ENCODE assay signal across 24 cellular contexts in the genomic region with DNA sequence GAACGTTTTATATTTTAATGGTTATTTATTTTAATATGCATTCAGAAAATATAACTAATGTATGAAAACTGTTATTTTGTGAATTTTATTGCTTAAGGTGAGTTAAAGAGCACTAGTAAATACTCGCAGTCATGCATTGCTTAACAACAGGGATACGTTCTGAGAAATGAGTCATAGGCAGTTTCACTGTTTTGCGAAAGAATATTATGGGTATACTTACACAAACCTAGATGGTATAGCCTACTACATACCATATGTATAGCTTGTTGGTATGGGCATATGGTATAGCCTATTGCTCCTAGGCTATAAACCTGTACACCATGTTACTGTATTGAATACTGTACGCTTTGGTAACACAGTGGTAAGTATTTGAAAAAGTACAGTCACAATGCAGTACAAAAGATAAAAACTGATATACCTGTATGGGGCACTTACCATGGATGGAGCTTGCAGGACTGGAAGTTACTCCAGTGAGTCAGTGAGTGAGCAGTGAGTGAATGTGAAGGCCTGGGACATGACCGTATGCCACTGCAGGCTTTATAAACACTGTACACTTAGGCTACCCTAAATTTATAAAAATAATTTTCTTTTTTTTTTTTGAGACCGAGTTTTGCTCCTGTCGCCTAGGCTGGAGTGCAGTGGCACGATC. TPM values are rescaled to one million over a fixed set of nuclear protein-coding genes. Genes with fewer than 3 reads are reported as not detected.
DNase-seq lines count a peak whose midpoint lies in the region; ATAC-seq and TF ChIP-seq lines count a peak whose summit lies in the region.
"Had no signal": no experiment of that assay in that cellular context is flagged by ENCODE, and none has a peak within 500 bp of the region (broad histone marks: within the 10 kb centered on the region; RNA-seq: fewer than 3 reads in every experiment).

No MANE protein-coding gene starts in this region.

- H3K4me1 Mint-ChIP-seq in activated T-cell treated with anti-CD3 and anti-CD28 coated beads, Interleukin-2, amount 50 U/mL, for 4 hours (ENCODE audit: low read depth), result no peaks in the 10 kb centered on the region
- H3K4me1 Mint-ChIP-seq in activated T-cell treated with anti-CD3 and anti-CD28 coated beads, Interleukin-2, amount 50 U/mL, for 24 hours (ENCODE audit: low read depth), result peaks cover 5% of the 10 kb centered on the region
- H3K4me1 Mint-ChIP-seq in stimulated activated effector memory CD8-positive, alpha-beta T cell treated with anti-CD3 and anti-CD28 coated beads, Interleukin-12 subunit alpha, Interleukin-12 subunit beta, amount 100 ng/mL, for 72 hours, result peaks cover 3% of the 10 kb centered on the region
- peaks cover 4% of the 10 kb centered on the region for H3K4me1 Mint-ChIP-seq in activated CD4-positive, alpha-beta memory T cell treated with anti-CD3 and anti-CD28 coated beads for 36 hours (ENCODE audit: low read depth)

- POLR2A ChIA-PET in activated CD4-positive, alpha-beta memory T cell treated with anti-CD3 and anti-CD28 coated beads for 36 hours (lab: Charles Lee), result no interaction called here

- peak; percentile 28 to 40 for ATAC-seq in activated T-cell treated with anti-CD3 and anti-CD28 coated beads, Interleukin-2, amount 50 U/mL, for 4 hours
- peak; percentile 37 for ATAC-seq in stimulated activated effector memory CD8-positive, alpha-beta T cell treated with anti-CD3 and anti-CD28 coated beads, Interleukin-12 subunit alpha, Interleukin-12 subunit beta, amount 100 ng/mL, for 72 hours
- no peak for ATAC-seq in GM18517 (IDR thresholded peaks at IDR 0.05; ENCODE audit: unreplicated experiment)
- ATAC-seq: A549, lower lobe of right lung, Panc1 had no signal

- no peaks in the 10 kb centered on the region for H3K27me3 Mint-ChIP-seq in activated T-cell treated with anti-CD3 and anti-CD28 coated beads, Interleukin-2, amount 50 U/mL, for 4 hours (ENCODE audit: low read depth)
- no peaks in the 10 kb centered on the region for H3K27me3 Mint-ChIP-seq in activated T-cell treated with anti-CD3 and anti-CD28 coated beads, Interleukin-2, amount 50 U/mL, for 24 hours
- H3K27me3 Mint-ChIP-seq in activated CD4-positive, alpha-beta memory T cell treated with anti-CD3 and anti-CD28 coated beads for 36 hours, result no peaks in the 10 kb centered on the region

- TF ChIP-seq CTCF in choroid plexus epithelial cell (conservative IDR thresholded peaks at IDR 0.05; ENCODE audit: low read depth, low read length), result no peak

- no peak overlapping the region for H3K4me3 ChIP-seq in choroid plexus epithelial cell (ENCODE audit: low read depth, low read length)
- H3K4me3 ChIP-seq: A549; BLaER1 treated with 17β-estradiol and CSF1 and Interleukin-3, amounts not matched to agents 10 nM and 100 nM; lower lobe of right lung; SK-N-MC had no signal

- H3K36me3 Mint-ChIP-seq in activated T-cell treated with anti-CD3 and anti-CD28 coated beads, Interleukin-2, amount 50 U/mL, for 4 hours (ENCODE audit: insufficient read depth), result peaks cover 40% of the 10 kb centered on the region
- peaks cover 72% of the 10 kb centered on the region for H3K36me3 Mint-ChIP-seq in activated T-cell treated with anti-CD3 and anti-CD28 coated beads, Interleukin-2, amount 50 U/mL, for 24 hours (ENCODE audit: low read depth)
- H3K36me3 Mint-ChIP-seq in stimulated activated effector memory CD8-positive, alpha-beta T cell treated with anti-CD3 and anti-CD28 coated beads, Interleukin-12 subunit alpha, Interleukin-12 subunit beta, amount 100 ng/mL, for 72 hours, result peaks cover 77% of the 10 kb centered on the region
- H3K36me3 Mint-ChIP-seq in activated CD4-positive, alpha-beta memory T cell treated with anti-CD3 and anti-CD28 coated beads for 36 hours, result peaks cover 21% of the 10 kb centered on the region

- H3K9me3 Mint-ChIP-seq in activated T-cell treated with anti-CD3 and anti-CD28 coated beads, Interleukin-2, amount 50 U/mL, for 4 hours, result no peaks in the 10 kb centered on the region
- no peaks in the 10 kb centered on the region for H3K9me3 Mint-ChIP-seq in activated T-cell treated with anti-CD3 and anti-CD28 coated beads, Interleukin-2, amount 50 U/mL, for 24 hours
- no peaks in the 10 kb centered on the region for H3K9me3 Mint-ChIP-seq in stimulated activated effector memory CD8-positive, alpha-beta T cell treated with anti-CD3 and anti-CD28 coated beads, Interleukin-12 subunit alpha, Interleukin-12 subunit beta, amount 100 ng/mL, for 72 hours
- no peaks in the 10 kb centered on the region for H3K9me3 Mint-ChIP-seq in activated CD4-positive, alpha-beta memory T cell treated with anti-CD3 and anti-CD28 coated beads for 36 hours

- DNase-seq in activated T-cell treated with anti-CD3 and anti-CD28 coated beads, Interleukin-2, amount 50 U/mL, for 4 hours, result no peak
- no peak for DNase-seq in activated T-cell treated with anti-CD3 and anti-CD28 coated beads, Interleukin-2, amount 50 U/mL, for 24 hours
- DNase-seq in MV-4-11 (lab: John Stamatoyannopoulos, UW), result peak; percentile 61
- peak; percentile 59 for DNase-seq in choroid plexus epithelial cell (ENCODE audit: low read depth)
- DNase-seq in stimulated activated effector memory CD8-positive, alpha-beta T cell treated with anti-CD3 and anti-CD28 coated beads, Interleukin-12 subunit alpha, Interleukin-12 subunit beta, amount 100 ng/mL, for 72 hours (ENCODE audit: low spot score in 2 of 2), result no peak
- no peak for DNase-seq in activated CD4-positive, alpha-beta memory T cell treated with anti-CD3 and anti-CD28 coated beads for 36 hours
- no peak for DNase-seq in NCI-H1092 treated with DMSO at 0.1 percent for 48 hours (lab: John Stamatoyannopoulos, UW)
- DNase-seq: brain microvascular endothelial cell; cortex of kidney; foreskin melanocyte; hippocampal formation; kidney; lower lobe of right lung; MM.1S; NCI-H187 treated with DMSO at 0.1 percent for 48 hours; NCI-H2227 treated with DMSO at 0.1 percent for 48 hours; NCI-H748 treated with DMSO at 0.1 percent for 48 hours; nucleus accumbens; stimulated activated CD8-positive, alpha-beta memory T cell treated with anti-CD3 and anti-CD28 coated beads, Interleukin-4, amount 100 ng/mL, for 48 hours had no signal

- intact Hi-C loops in activated CD4-positive, alpha-beta memory T cell treated with anti-CD3 and anti-CD28 coated beads for 36 hours (cut with micrococcal nuclease), result no loop called here

- H3K4me3 Mint-ChIP-seq in activated T-cell treated with anti-CD3 and anti-CD28 coated beads, Interleukin-2, amount 50 U/mL, for 4 hours, result no peak overlapping the region
- H3K4me3 Mint-ChIP-seq in activated T-cell treated with anti-CD3 and anti-CD28 coated beads, Interleukin-2, amount 50 U/mL, for 24 hours, result no peak overlapping the region
- no peak overlapping the region for H3K4me3 Mint-ChIP-seq in stimulated activated effector memory CD8-positive, alpha-beta T cell treated with anti-CD3 and anti-CD28 coated beads, Interleukin-12 subunit alpha, Interleukin-12 subunit beta, amount 100 ng/mL, for 72 hours
- no peak overlapping the region for H3K4me3 Mint-ChIP-seq in activated CD4-positive, alpha-beta memory T cell treated with anti-CD3 and anti-CD28 coated beads for 36 hours

- no peak overlapping the region for H3K27ac Mint-ChIP-seq in activated T-cell treated with anti-CD3 and anti-CD28 coated beads, Interleukin-2, amount 50 U/mL, for 24 hours
- H3K27ac Mint-ChIP-seq in stimulated activated effector memory CD8-positive, alpha-beta T cell treated with anti-CD3 and anti-CD28 coated beads, Interleukin-12 subunit alpha, Interleukin-12 subunit beta, amount 100 ng/mL, for 72 hours, result peak overlapping the region; percentile 17
- H3K27ac Mint-ChIP-seq in activated CD4-positive, alpha-beta memory T cell treated with anti-CD3 and anti-CD28 coated beads for 36 hours, result no peak overlapping the region

- CTCF ChIA-PET in activated CD4-positive, alpha-beta memory T cell treated with anti-CD3 and anti-CD28 coated beads for 36 hours (lab: Charles Lee), result interaction anchor here (1.1 kb wide), 1 partner anchor 303 kb away, joined by 3 read pairs; no protein-coding TSS in a partner anchor

RNA-seq across cellular contexts. Expression of a gene that starts 38.5 kb away (rescaled TPM):
- 10 to 100 TPM; 27.8 to 31.6 (median 28.3) TPM for total RNA-seq in activated T-cell treated with anti-CD3 and anti-CD28 coated beads, Interleukin-2, amount 50 U/mL, for 4 hours
- total RNA-seq in activated CD4-positive, alpha-beta memory T cell treated with anti-CD3 and anti-CD28 coated beads for 36 hours, result 10 to 100 TPM; 21.9 to 22.1 TPM

Comparison
In these comparisons a context has a peak if more than half of its experiments do, and no peak if none do; other contexts are left out.
1. DNase-seq: peak in MV-4-11 (single experiment) and choroid plexus epithelial cell (single experiment); none in activated T-cell treated with anti-CD3 and anti-CD28 coated beads, Interleukin-2, amount 50 U/mL, for 4 hours (single experiment), activated T-cell treated with anti-CD3 and anti-CD28 coated beads, Interleukin-2, amount 50 U/mL, for 24 hours (single experiment), stimulated activated effector memory CD8-positive, alpha-beta T cell treated with anti-CD3 and anti-CD28 coated beads, Interleukin-12 subunit alpha, Interleukin-12 subunit beta, amount 100 ng/mL, for 72 hours (0 of 2), activated CD4-positive, alpha-beta memory T cell treated with anti-CD3 and anti-CD28 coated beads for 36 hours (single experiment) and NCI-H1092 treated with DMSO at 0.1 percent for 48 hours (single experiment).